30 cellular contexts compared by ENCODE assay signal in the genomic region with DNA sequence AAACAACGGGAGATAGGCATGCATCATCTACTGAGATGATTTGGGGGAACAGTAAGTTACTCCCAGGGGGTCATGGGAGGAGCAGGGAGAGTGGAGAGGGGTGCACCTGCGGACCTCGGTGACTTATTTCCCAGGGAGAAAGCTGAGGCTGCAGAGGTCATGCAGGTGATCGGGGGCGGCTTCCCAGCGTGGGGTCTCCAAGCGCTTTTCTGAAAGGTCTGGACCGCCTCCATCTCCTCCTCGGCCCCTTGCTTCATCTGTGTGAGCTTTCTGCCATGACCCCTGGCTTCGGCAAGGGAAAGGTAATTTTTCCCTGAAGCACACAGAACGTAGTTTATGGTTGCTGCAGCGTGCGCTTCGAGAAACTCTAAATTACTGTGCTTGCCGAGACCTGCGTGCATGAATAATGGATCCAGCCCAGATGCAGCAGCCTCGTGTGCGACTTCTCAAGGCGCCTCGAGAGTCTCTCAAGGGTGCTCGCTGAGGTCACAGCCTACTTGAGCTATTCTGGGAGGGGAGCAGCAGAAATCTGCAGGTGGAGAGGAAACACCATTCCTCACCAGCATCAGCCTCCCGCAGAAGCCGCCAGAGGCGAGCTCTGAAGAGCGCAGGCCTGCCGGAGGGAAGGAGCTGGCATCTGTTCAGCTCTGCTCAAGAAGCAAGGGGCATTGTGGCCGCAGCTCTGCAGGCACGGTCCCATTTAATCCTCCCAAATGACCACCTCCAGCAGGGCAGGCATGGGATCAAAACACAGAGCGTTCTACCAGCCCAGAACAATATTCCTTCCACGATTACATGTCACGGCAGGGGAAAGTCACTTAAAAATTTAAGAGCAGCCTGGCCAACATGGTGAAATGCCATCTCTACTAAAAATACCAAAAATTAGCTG.
DNase-seq lines count a peak whose midpoint lies in the region; ATAC-seq and TF ChIP-seq lines count a peak whose summit lies in the region.
"Had no signal": no experiment of that assay in that cellular context is flagged by ENCODE, and none has a peak within 500 bp of the region (broad histone marks: within the 10 kb centered on the region; RNA-seq: fewer than 3 reads in every experiment).

No MANE protein-coding gene starts in this region.

- H3K4me2 ChIP-seq in BLaER1 (peak overlapping the region; percentile 58), neural progenitor cell (no peak overlapping the region)
- H3K4me2 ChIP-seq: PC-9 had no signal

- no peaks in the 10 kb centered on the region for H4K20me1 ChIP-seq in BLaER1
- H4K20me1 ChIP-seq in neural progenitor cell (ENCODE audit: low read depth) = no peaks in the 10 kb centered on the region

- no peaks in the 10 kb centered on the region for H3K36me3 ChIP-seq in BLaER1
- no peaks in the 10 kb centered on the region for H3K36me3 ChIP-seq in endodermal cell (ENCODE audit: control insufficient read depth, insufficient read depth, low read length)
- H3K36me3 ChIP-seq in neural progenitor cell = no peaks in the 10 kb centered on the region
- no peaks in the 10 kb centered on the region for H3K36me3 ChIP-seq in WERI-Rb-1
- H3K36me3 ChIP-seq in uterus = no peaks in the 10 kb centered on the region
- H3K36me3 ChIP-seq: brain microvascular endothelial cell, thoracic aorta had no signal

- peaks cover 1% of the 10 kb centered on the region for H3K27me3 Mint-ChIP-seq in endodermal cell (ENCODE audit: insufficient read depth)
- H3K27me3 Mint-ChIP-seq in neural progenitor cell (ENCODE audit: insufficient read depth, low read depth) = peaks cover 24% of the 10 kb centered on the region
- H3K27me3 Mint-ChIP-seq: activated B cell treated with CpG ODN at 0.5 μM for 24 hours had no signal

- no peaks in the 10 kb centered on the region for H3K36me3 Mint-ChIP-seq in endodermal cell (ENCODE audit: low read depth)
- no peaks in the 10 kb centered on the region for H3K36me3 Mint-ChIP-seq in neural progenitor cell

- H3K9ac ChIP-seq in BLaER1 (no peak overlapping the region), endodermal cell (ENCODE audit: extremely low read depth, low read length, poor library complexity, severe bottlenecking) (no peak overlapping the region), neural progenitor cell (no peak overlapping the region)

- TF ChIP-seq POLR2A in uterus (IDR thresholded peaks at IDR 0.05) = no peak

- no peak overlapping the region for H2AFZ ChIP-seq in neural progenitor cell (replicated peaks)
- H2AFZ ChIP-seq: PC-9 had no signal

- no peaks in the 10 kb centered on the region for H3K9me3 ChIP-seq in BLaER1
- H3K9me3 ChIP-seq in endodermal cell (ENCODE audit: control insufficient read depth, low read length) = no peaks in the 10 kb centered on the region
- no peaks in the 10 kb centered on the region for H3K9me3 ChIP-seq in neural progenitor cell (ENCODE audit: low read depth)
- no peaks in the 10 kb centered on the region for H3K9me3 ChIP-seq in WERI-Rb-1 (ENCODE audit: severe bottlenecking)
- no peaks in the 10 kb centered on the region for H3K9me3 ChIP-seq in uterus
- H3K9me3 ChIP-seq: Caco-2, thoracic aorta had no signal

- no peak overlapping the region for H3K4me3 Mint-ChIP-seq in endodermal cell
- H3K4me3 Mint-ChIP-seq in neural progenitor cell = peak overlapping the region; percentile 13
- H3K4me3 Mint-ChIP-seq: activated B cell treated with CpG ODN at 0.5 μM for 24 hours; activated T-cell treated with anti-CD3 and anti-CD28 coated beads, Interleukin-2, amount 50 U/mL, for 72 hours; B cell; effector memory CD8-positive, alpha-beta T cell; neural crest cell had no signal

- peaks cover 28% of the 10 kb centered on the region for H3K4me1 ChIP-seq in BLaER1
- H3K4me1 ChIP-seq in endodermal cell (ENCODE audit: control insufficient read depth, insufficient read depth, low read length) = no peaks in the 10 kb centered on the region
- H3K4me1 ChIP-seq in neural progenitor cell = peaks cover 17% of the 10 kb centered on the region
- H3K4me1 ChIP-seq in uterus = no peaks in the 10 kb centered on the region
- H3K4me1 ChIP-seq: Caco-2 had no signal

- H3K4me3 ChIP-seq in BLaER1 (no peak overlapping the region), endodermal cell (ENCODE audit: low read length) (no peak overlapping the region), neural progenitor cell (no peak overlapping the region), WERI-Rb-1 (ENCODE audit: low read depth, low read length) (no peak overlapping the region), uterus (no peak overlapping the region)
- H3K4me3 ChIP-seq: K562, PC-9, thoracic aorta had no signal

- 87 to 90% methylated on average over 25 to 31 of the region's 31 CpGs for WGBS in endodermal cell (ENCODE audit: insufficient coverage in 1 of 2, insufficient read length in 1 of 2), 2 experiments

- DNase-seq in NCI-H187 treated with DMSO at 0.1 percent for 48 hours (lab: John Stamatoyannopoulos, UW) (peak; percentile 60), endodermal cell (peak; percentile 37), neural progenitor cell (ENCODE audit: low spot score) (no peak), omental fat pad (ENCODE audit: low spot score) (no peak), WERI-Rb-1 (no peak), uterus (no peak)
- DNase-seq: activated B cell treated with CpG ODN at 0.5 μM for 24 hours; activated CD4-positive, alpha-beta T cell treated with anti-CD3 and anti-CD28 coated beads, Interleukin-2, amount 50 U/mL, for 1 hour; activated naive CD4-positive, alpha-beta T cell treated with Interleukin-2 at 50 U/mL for 16 hours; activated T-cell treated with anti-CD3 and anti-CD28 coated beads, Interleukin-2, amount 50 U/mL, for 72 hours; brain microvascular endothelial cell; Caco-2; effector memory CD8-positive, alpha-beta T cell; foreskin fibroblast; kidney glomerular epithelial cell; NCI-H1092 treated with DMSO at 0.1 percent for 48 hours; NCI-H2081 treated with DMSO at 0.1 percent for 48 hours; NCI-H510A; PC-9; SHP77; stimulated activated naive CD4-positive, alpha-beta T cell treated with Interleukin-2 at 50 U/mL for 16 hours; SW 1271; T-helper 9 cell had no signal

- H3K9me3 Mint-ChIP-seq in endodermal cell = no peaks in the 10 kb centered on the region
- peaks cover 7% of the 10 kb centered on the region for H3K9me3 Mint-ChIP-seq in neural progenitor cell
- H3K9me3 Mint-ChIP-seq: activated B cell treated with CpG ODN at 0.5 μM for 24 hours, neural crest cell had no signal

- no peaks in the 10 kb centered on the region for H3K79me2 ChIP-seq in neural progenitor cell (ENCODE audit: low read depth)

- intact Hi-C loops in uterus (cut with DNase I; ENCODE audit: low total_unique reads) = no loop called here

- H3K4me1 Mint-ChIP-seq in endodermal cell = no peaks in the 10 kb centered on the region
- H3K4me1 Mint-ChIP-seq in neural progenitor cell = peaks cover 55% of the 10 kb centered on the region
- H3K4me1 Mint-ChIP-seq: activated B cell treated with CpG ODN at 0.5 μM for 24 hours, B cell, neural crest cell had no signal

- H3K27me3 ChIP-seq in BLaER1 (no peaks in the 10 kb centered on the region), endodermal cell (ENCODE audit: control insufficient read depth, insufficient read depth, low read length, poor library complexity, severe bottlenecking) (no peaks in the 10 kb centered on the region), neural progenitor cell (no peaks in the 10 kb centered on the region), WERI-Rb-1 (ENCODE audit: insufficient read depth, low read depth, severe bottlenecking) (peaks cover 3% of the 10 kb centered on the region), uterus (no peaks in the 10 kb centered on the region)
- H3K27me3 ChIP-seq: brain microvascular endothelial cell had no signal

- ATAC-seq in omental fat pad (ENCODE audit: low FRiP score) = no peak
- no peak for ATAC-seq in HG03460 (IDR thresholded peaks at IDR 0.05; ENCODE audit: unreplicated experiment)
- ATAC-seq: activated T-cell treated with anti-CD3 and anti-CD28 coated beads, Interleukin-2, amount 50 U/mL, for 72 hours; effector memory CD8-positive, alpha-beta T cell; esophagus mucosa; K562 had no signal

- H3K27ac ChIP-seq in BLaER1 (no peak overlapping the region), endodermal cell (ENCODE audit: low read depth, low read length) (no peak overlapping the region), neural progenitor cell (no peak overlapping the region), WERI-Rb-1 (no peak overlapping the region), uterus (no peak overlapping the region)
- H3K27ac ChIP-seq: brain microvascular endothelial cell, PC-9, thoracic aorta had no signal

- H3K27ac Mint-ChIP-seq in endodermal cell (no peak overlapping the region), neural progenitor cell (peak overlapping the region; percentile 5)
- H3K27ac Mint-ChIP-seq: activated B cell treated with CpG ODN at 0.5 μM for 24 hours; activated T-cell treated with anti-CD3 and anti-CD28 coated beads, Interleukin-2, amount 50 U/mL, for 72 hours; B cell; effector memory CD8-positive, alpha-beta T cell had no signal

- H3F3A ChIP-seq in neural progenitor cell (ENCODE audit: low read depth) = no peaks in the 10 kb centered on the region

- no peak for TF ChIP-seq CTCF in endodermal cell (conservative IDR thresholded peaks at IDR 0.05)
- TF ChIP-seq CTCF in neural progenitor cell (IDR thresholded peaks at IDR 0.05) = no peak
- TF ChIP-seq CTCF in omental fat pad (IDR thresholded peaks at IDR 0.05) = no peak
- TF ChIP-seq CTCF in WERI-Rb-1 (IDR thresholded peaks at IDR 0.05; ENCODE audit: low read depth, low read length) = no peak
- TF ChIP-seq CTCF in uterus (IDR thresholded peaks at IDR 0.05) = no peak

Comparison
In these comparisons a context has a peak if more than half of its experiments do, and no peak if none do; other contexts are left out.
1. DNase-seq: peak in NCI-H187 treated with DMSO at 0.1 percent for 48 hours (single experiment) and endodermal cell (single experiment); none in neural progenitor cell (single experiment), omental fat pad (single experiment), WERI-Rb-1 (single experiment) and uterus (0 of 2).